8 cellular contexts compared by ENCODE assay signal in genomic region chr17:44385287-44386181, GRCh38. TPM values are rescaled to one million over a fixed set of nuclear protein-coding genes. Genes with fewer than 3 reads are reported as not detected.
DNase-seq lines count a peak whose midpoint lies in the region; ATAC-seq and TF ChIP-seq lines count a peak whose summit lies in the region.

No MANE protein-coding gene starts in this region.

- peaks cover 15% of the 10 kb centered on the region for H3K4me1 ChIP-seq in mucosa of descending colon (ENCODE audit: low read depth)

- peak; percentile 49 for ATAC-seq in HG03103 (IDR thresholded peaks at IDR 0.05; ENCODE audit: low read depth, unreplicated experiment)
- ATAC-seq in mucosa of descending colon, result peak; percentile 93
- ATAC-seq in HG03280 (IDR thresholded peaks at IDR 0.05; ENCODE audit: unreplicated experiment), result no peak

- no peak overlapping the region for H3K4me3 ChIP-seq in mucosa of descending colon

- no peaks in the 10 kb centered on the region for H3K9me3 ChIP-seq in mucosa of descending colon

- H3K36me3 ChIP-seq in mucosa of descending colon (ENCODE audit: low read depth), result no peaks in the 10 kb centered on the region

- intact Hi-C loops in mucosa of descending colon (cut with DNase I, micrococcal nuclease), result no loop called here

- TF ChIP-seq CTCF in mucosa of descending colon (IDR thresholded peaks at IDR 0.05), result no peak

- DNase-seq in DMS153 (lab: John Stamatoyannopoulos, UW) (peak; percentile 46), NCI-H82 treated with DMSO at 0.1 percent for 48 hours (lab: John Stamatoyannopoulos, UW; ENCODE audit: unreplicated experiment) (peak; percentile 89), epidermal melanocyte (ENCODE audit: insufficient read length, low spot score) (peak; percentile 56), mucosa of descending colon (peak; percentile 76 to 83 (median 80))
- DNase-seq in activated CD8-positive, alpha-beta memory T cell treated with anti-CD3 and anti-CD28 coated beads, Interleukin-2, amount 50 U/mL, for 4 hours, result peak; percentile 81
- DNase-seq in stimulated activated CD8-positive, alpha-beta memory T cell treated with anti-CD3 and anti-CD28 coated beads, Interleukin-2, amount 100 ng/mL, for 48 hours (ENCODE audit: low read depth in 2 of 2), result peak; percentile 77 to 87

RNA-seq across cellular contexts. Expression of gene ITGA2B, which starts 3.9 kb away (rescaled TPM):
- total RNA-seq in mucosa of descending colon, result under 1 TPM; 0.26 to 0.79 (median 0.41) TPM

RNA-seq across cellular contexts. Expression of gene FAM171A2, which starts 21.9 kb away (rescaled TPM):
- total RNA-seq in mucosa of descending colon, result 1 to 10 TPM in 1 of 3 donors, under 1 TPM in 2; 0.12 to 1.3 (median 0.31) TPM

RNA-seq across cellular contexts. Expression of gene GRN, which starts 40.4 kb away (rescaled TPM):
- 100 to 1,000 TPM; 282 to 500 (median 411) TPM for total RNA-seq in mucosa of descending colon
